In the genomic region with DNA sequence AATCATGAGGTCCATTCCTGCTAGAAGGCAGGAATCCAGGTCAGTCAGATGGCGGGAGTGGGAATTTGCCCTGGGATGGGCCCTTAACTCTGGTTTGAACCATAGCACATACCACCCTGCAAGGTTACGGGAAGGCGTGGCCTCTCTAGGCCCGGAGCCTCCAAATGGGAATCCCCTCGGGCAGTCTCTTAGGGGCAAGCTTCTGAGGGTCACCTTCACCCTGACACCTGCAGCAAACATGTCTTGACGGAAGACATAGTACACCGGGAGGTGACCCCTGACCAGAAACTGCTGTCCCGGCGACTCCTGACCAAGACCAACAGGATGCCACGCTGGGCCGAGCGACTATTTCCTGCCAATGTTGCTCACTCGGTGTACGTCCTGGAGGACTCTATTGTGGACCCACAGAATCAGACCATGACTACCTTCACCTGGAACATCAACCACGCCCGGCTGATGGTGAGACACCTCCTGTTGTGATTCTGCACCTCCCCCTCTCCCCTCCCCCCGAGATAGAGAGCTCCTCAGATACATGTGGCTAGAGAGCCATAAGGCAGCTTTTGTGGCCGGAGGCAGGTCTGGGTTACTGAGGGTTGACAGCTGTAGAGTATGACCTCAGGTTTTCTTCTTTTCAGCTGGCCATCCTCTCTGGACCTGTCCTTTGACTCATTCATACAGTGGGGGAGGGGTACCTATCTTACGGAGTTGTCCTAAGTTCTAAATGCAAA, we compare ENCODE assay signal across 6 cellular contexts. TPM values are rescaled to one million over a fixed set of nuclear protein-coding genes. Genes with fewer than 3 reads are reported as not detected.
A peak's percentile ranks its signal among the peaks of the same experiment; 100 is the strongest.
DNase-seq lines count a peak whose midpoint lies in the region; ATAC-seq lines count a peak whose summit lies in the region.

No MANE protein-coding gene starts in this region.

- H3K36me3 ChIP-seq in mucosa of stomach (ENCODE audit: control insufficient read depth, insufficient read depth, low read length), result peaks cover 3% of the 10 kb centered on the region

- peak overlapping the region; percentile 82 for H3K27ac Mint-ChIP-seq in activated T-helper 17 cell treated with anti-CD3 and anti-CD28 coated beads, Interleukin-2, amount 50 U/mL, for 72 hours

- DNase-seq in HT1080 (ENCODE audit: low read depth), result peak; percentile 43

- no peaks in the 10 kb centered on the region for H3K9me3 Mint-ChIP-seq in activated T-helper 17 cell treated with anti-CD3 and anti-CD28 coated beads, Interleukin-2, amount 50 U/mL, for 72 hours

- H3K9me3 ChIP-seq in mucosa of stomach (ENCODE audit: control insufficient read depth, low read length), result no peaks in the 10 kb centered on the region

- peak overlapping the region; percentile 86 for H3K4me3 Mint-ChIP-seq in activated T-helper 17 cell treated with anti-CD3 and anti-CD28 coated beads, Interleukin-2, amount 50 U/mL, for 72 hours

- no peaks in the 10 kb centered on the region for H3K27me3 Mint-ChIP-seq in activated T-helper 17 cell treated with anti-CD3 and anti-CD28 coated beads, Interleukin-2, amount 50 U/mL, for 72 hours

- ATAC-seq in activated T-helper 17 cell treated with anti-CD3 and anti-CD28 coated beads, Interleukin-2, amount 50 U/mL, for 72 hours (replicated peaks), result no peak
- ATAC-seq in esophagus mucosa, result no peak
- no peak for ATAC-seq in HG03196 (IDR thresholded peaks at IDR 0.05; ENCODE audit: unreplicated experiment)
- ATAC-seq in GM21529 (IDR thresholded peaks at IDR 0.05; ENCODE audit: unreplicated experiment), result no peak

- H3K27me3 ChIP-seq in mucosa of stomach (ENCODE audit: control insufficient read depth, insufficient read depth, low read length), result no peaks in the 10 kb centered on the region

- peaks cover 69% of the 10 kb centered on the region for H3K36me3 Mint-ChIP-seq in activated T-helper 17 cell treated with anti-CD3 and anti-CD28 coated beads, Interleukin-2, amount 50 U/mL, for 72 hours (ENCODE audit: low read depth)

- H3K9ac ChIP-seq in mucosa of stomach (ENCODE audit: low read length), result peak overlapping the region; percentile 79

- H3K4me1 Mint-ChIP-seq in activated T-helper 17 cell treated with anti-CD3 and anti-CD28 coated beads, Interleukin-2, amount 50 U/mL, for 72 hours, result peaks cover 44% of the 10 kb centered on the region

- peaks cover 49% of the 10 kb centered on the region for H3K4me1 ChIP-seq in mucosa of stomach (ENCODE audit: control insufficient read depth, insufficient read depth, low read length)

- peak overlapping the region; percentile 87 for H3K4me3 ChIP-seq in mucosa of stomach (ENCODE audit: low read length)

RNA-seq across cellular contexts. Expression of a gene that starts 1.0 kb away (rescaled TPM):
- total RNA-seq in HT1080 (2014; rRNA removed; shearing (Covaris generic)), result 633 and 661 TPM in 2 replicates
- polyA plus RNA-seq in HT1080 (2015; cell fraction: cytosol; rRNA removed), result 371 and 479 TPM in 2 replicates
- polyA plus RNA-seq in HT1080 (2015; cell fraction: nucleus; rRNA removed), result 128 and 133 TPM in 2 replicates
- 100 to 1,000 TPM; 142 to 314 TPM for total RNA-seq in activated T-helper 17 cell treated with anti-CD3 and anti-CD28 coated beads, Interleukin-2, amount 50 U/mL, for 72 hours
- total RNA-seq in esophagus mucosa, result 144 TPM

RNA-seq across cellular contexts. Expression of a gene that starts 1.0 kb away (rescaled TPM):
- 31.2 and 31.5 TPM in 2 replicates for total RNA-seq in HT1080 (2014; rRNA removed; shearing (Covaris generic))
- polyA plus RNA-seq in HT1080 (2015; cell fraction: cytosol; rRNA removed), result 44.4 and 47.7 TPM in 2 replicates
- polyA plus RNA-seq in HT1080 (2015; cell fraction: nucleus; rRNA removed), result 99.3 and 118 TPM in 2 replicates
- 10 to 100 TPM; 21.5 to 28.7 TPM for total RNA-seq in activated T-helper 17 cell treated with anti-CD3 and anti-CD28 coated beads, Interleukin-2, amount 50 U/mL, for 72 hours
- 31.8 TPM for total RNA-seq in esophagus mucosa

RNA-seq across cellular contexts. Expression of a gene that starts 7.1 kb away (rescaled TPM):
- total RNA-seq in HT1080 (2014; rRNA removed; shearing (Covaris generic)), result 22.3 and 24.6 TPM in 2 replicates
- polyA plus RNA-seq in HT1080 (2015; cell fraction: cytosol; rRNA removed), result 25.0 and 25.6 TPM in 2 replicates
- polyA plus RNA-seq in HT1080 (2015; cell fraction: nucleus; rRNA removed), result 48.0 and 56.3 TPM in 2 replicates
- 10 to 100 TPM; 21.9 to 26.0 TPM for total RNA-seq in activated T-helper 17 cell treated with anti-CD3 and anti-CD28 coated beads, Interleukin-2, amount 50 U/mL, for 72 hours
- total RNA-seq in esophagus mucosa, result 7.8 TPM

RNA-seq across cellular contexts. Expression of a gene that starts 46.9 kb away (rescaled TPM):
- 213 and 237 TPM in 2 replicates for total RNA-seq in HT1080 (2014; rRNA removed; shearing (Covaris generic))
- 289 and 296 TPM in 2 replicates for polyA plus RNA-seq in HT1080 (2015; cell fraction: cytosol; rRNA removed)
- 248 and 260 TPM in 2 replicates for polyA plus RNA-seq in HT1080 (2015; cell fraction: nucleus; rRNA removed)
- 100 to 1,000 TPM in 1 of 2 donors, 10 to 100 TPM in 1; 94.3 to 122 TPM for total RNA-seq in activated T-helper 17 cell treated with anti-CD3 and anti-CD28 coated beads, Interleukin-2, amount 50 U/mL, for 72 hours
- total RNA-seq in esophagus mucosa, result 162 TPM

RNA-seq across cellular contexts. Expression of a gene that starts 53.2 kb away (rescaled TPM):
- total RNA-seq in HT1080 (2014; rRNA removed; shearing (Covaris generic)), result 27.7 and 29.8 TPM in 2 replicates
- 15.6 and 23.1 TPM in 2 replicates for polyA plus RNA-seq in HT1080 (2015; cell fraction: cytosol; rRNA removed)
- 30.4 and 36.1 TPM in 2 replicates for polyA plus RNA-seq in HT1080 (2015; cell fraction: nucleus; rRNA removed)
- total RNA-seq in activated T-helper 17 cell treated with anti-CD3 and anti-CD28 coated beads, Interleukin-2, amount 50 U/mL, for 72 hours, result 100 to 1,000 TPM in 1 of 2 donors, 10 to 100 TPM in 1; 45.5 to 102 TPM
- 59.5 TPM for total RNA-seq in esophagus mucosa
